14 cellular contexts compared by ENCODE assay signal in the genomic region with DNA sequence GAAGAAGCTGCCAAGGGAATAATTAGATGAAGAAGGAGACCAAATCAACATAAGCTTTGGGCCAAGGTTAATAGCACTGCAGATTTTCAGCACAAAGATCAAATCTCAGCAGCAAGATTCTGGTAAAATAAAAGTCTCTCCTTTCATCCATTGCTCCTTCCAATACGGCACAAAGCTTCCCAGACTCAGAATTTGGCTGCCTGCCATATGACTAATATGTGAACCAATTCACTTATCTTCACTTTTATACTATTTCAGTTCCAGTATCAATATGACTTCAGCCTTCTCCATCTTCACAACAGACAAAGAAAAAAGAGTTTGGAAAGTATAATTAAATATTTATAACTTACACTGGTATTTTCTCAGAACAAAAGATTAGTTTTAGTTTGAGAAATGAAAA.
A peak's percentile ranks its signal among the peaks of the same experiment; 100 is the strongest.
DNase-seq lines count a peak whose midpoint lies in the region; ATAC-seq, FAIRE-seq and TF ChIP-seq lines count a peak whose summit lies in the region.
"Had no signal": no experiment of that assay in that cellular context is flagged by ENCODE, and none has a peak within 500 bp of the region (broad histone marks: within the 10 kb centered on the region; RNA-seq: fewer than 3 reads in every experiment).

No MANE protein-coding gene starts in this region.

- H3K4me1 Mint-ChIP-seq in endodermal cell = no peaks in the 10 kb centered on the region

- no peak overlapping the region for H2AFZ ChIP-seq in HCT116 (ENCODE audit: low read depth, low read length, poor library complexity, severe bottlenecking)

- H3K36me3 Mint-ChIP-seq in endodermal cell (ENCODE audit: low read depth) = no peaks in the 10 kb centered on the region

- FAIRE-seq in RCC 7860 (lab: Jason Lieb, UNC) = peak; percentile 30

- H3K4me1 ChIP-seq in HCT116 (ENCODE audit: control insufficient read depth in 1 of 2, insufficient read depth in 2 of 2, low read length in 2 of 2) = no peaks in the 10 kb centered on the region
- H3K4me1 ChIP-seq in testis = no peaks in the 10 kb centered on the region
- no peaks in the 10 kb centered on the region for H3K4me1 ChIP-seq in endodermal cell (ENCODE audit: control insufficient read depth, insufficient read depth, low read length)

- ATAC-seq in HCT116 = no peak
- ATAC-seq in HG02840 (IDR thresholded peaks at IDR 0.05; ENCODE audit: low FRiP score, unreplicated experiment) = no peak
- no peak for ATAC-seq in GM18873 (IDR thresholded peaks at IDR 0.05; ENCODE audit: low FRiP score, unreplicated experiment)
- ATAC-seq: activated CD4-positive, CD25-positive, alpha-beta regulatory T cell treated with anti-CD3 and anti-CD28 coated beads, Interleukin-2, amount 50 U/mL, for 24 hours; right cardiac atrium had no signal

- intact Hi-C loops in HCT116 (cut with micrococcal nuclease) (no loop called here), testis (cut with DNase I; ENCODE audit: low total_unique reads) (no loop called here)

- WGBS in testis, 2 donors = 10 to 19% methylated on average over 1 of the region's 1 CpG
- 11 to 43% methylated on average over 1 of the region's 1 CpG for WGBS in endodermal cell (ENCODE audit: insufficient coverage in 1 of 2, insufficient read length in 1 of 2), 2 experiments

- H3K4me3 ChIP-seq in HCT116 (replicated peaks in 1 of 2; ENCODE audit: low read depth in 1 of 2, low read length in 2 of 2) (no peak overlapping the region), fibroblast of mammary gland (ENCODE audit: control insufficient read depth, low read depth, low read length) (no peak overlapping the region), testis (no peak overlapping the region), endodermal cell (ENCODE audit: low read length) (no peak overlapping the region)

- H3K9me3 ChIP-seq in HCT116 (ENCODE audit: control insufficient read depth in 1 of 2, insufficient read depth in 1 of 2, low read depth in 1 of 2, low read length in 2 of 2) (peaks cover 0 to 7% of the 10 kb centered on the region in 2 experiments; a peak in 2 of 4 replicates), testis (no peaks in the 10 kb centered on the region), endodermal cell (ENCODE audit: control insufficient read depth, low read length) (peaks cover 20% of the 10 kb centered on the region)

- no peak overlapping the region for H3K27ac Mint-ChIP-seq in endodermal cell

- H3K4me3 Mint-ChIP-seq in endodermal cell = no peak overlapping the region

- H3K27ac ChIP-seq in HCT116 (ENCODE audit: low read depth, low read length) (no peak overlapping the region), testis (no peak overlapping the region), endodermal cell (ENCODE audit: low read depth, low read length) (no peak overlapping the region)
- H3K27ac ChIP-seq: HL-60 had no signal

- TF ChIP-seq POLR2A in HCT116 (IDR thresholded peaks at IDR 0.05; ENCODE audit: borderline replicate concordance, extremely low read depth, insufficient read depth, insufficient read length) = no peak
- no peak for TF ChIP-seq POLR2A in testis (IDR thresholded peaks at IDR 0.05)

- H4K20me1 ChIP-seq in HCT116 (ENCODE audit: insufficient read depth) = no peaks in the 10 kb centered on the region

- H3K27me3 ChIP-seq in HCT116 (ENCODE audit: insufficient read depth, low read length) (no peaks in the 10 kb centered on the region), testis (no peaks in the 10 kb centered on the region), endodermal cell (ENCODE audit: control insufficient read depth, insufficient read depth, low read length, poor library complexity, severe bottlenecking) (no peaks in the 10 kb centered on the region)

- no peaks in the 10 kb centered on the region for H3K9me2 ChIP-seq in HCT116 (ENCODE audit: insufficient read depth)

- no peak overlapping the region for H3K9ac ChIP-seq in HCT116 (ENCODE audit: low read length)
- no peak overlapping the region for H3K9ac ChIP-seq in endodermal cell (ENCODE audit: extremely low read depth, low read length, poor library complexity, severe bottlenecking)

- TF ChIP-seq CTCF in HCT116 (IDR thresholded peaks at IDR 0.05 in 2 of 3, conservative IDR thresholded peaks at IDR 0.05 in 1 of 3; ENCODE audit: borderline replicate concordance in 1 of 3, insufficient read depth in 1 of 3, low read depth in 2 of 3, low read length in 2 of 3) = no peak
- TF ChIP-seq CTCF in fibroblast of mammary gland (conservative IDR thresholded peaks at IDR 0.05; ENCODE audit: control insufficient read depth, insufficient read depth, low read depth, low read length) = no peak
- TF ChIP-seq CTCF in testis (IDR thresholded peaks at IDR 0.05) = no peak
- no peak for TF ChIP-seq CTCF in endodermal cell (conservative IDR thresholded peaks at IDR 0.05)

- H3K36me3 ChIP-seq in HCT116 (ENCODE audit: control insufficient read depth in 1 of 2, insufficient read depth in 2 of 2, low read length in 2 of 2) = no peaks in the 10 kb centered on the region
- H3K36me3 ChIP-seq in testis (ENCODE audit: low read depth, missing control alignments) = no peaks in the 10 kb centered on the region
- H3K36me3 ChIP-seq in endodermal cell (ENCODE audit: control insufficient read depth, insufficient read depth, low read length) = no peaks in the 10 kb centered on the region

- H3K4me2 ChIP-seq in HCT116 (ENCODE audit: low read length) = no peak overlapping the region

- H3K27me3 Mint-ChIP-seq in endodermal cell (ENCODE audit: insufficient read depth) = no peaks in the 10 kb centered on the region

- POLR2A ChIA-PET in HCT116 (lab: Charles Lee) = no interaction called here

- TF ChIP-seq RAD21 in HCT116 (IDR thresholded peaks at IDR 0.05; ENCODE audit: low read depth) = no peak

- H3K9me3 Mint-ChIP-seq in endodermal cell = peaks cover 32% of the 10 kb centered on the region

- BruUV-seq in HCT116 (replicated peaks; lab: Mats Ljungman, UMichigan) = no TSS peak

- DNase-seq in HCT116 (ENCODE audit: low read depth, low spot score) (peak; percentile 1), RCC 7860 (ENCODE audit: low spot score) (peak; percentile 7), fibroblast of mammary gland (ENCODE audit: low read depth) (peak; percentile 5), testis (peak; percentile 19), endodermal cell (no peak)
- DNase-seq: activated T-cell treated with anti-CD3 and anti-CD28 coated beads, Interleukin-2, amount 50 U/mL, for 48 hours; islet precursor cell; NCI-H1048; NCI-H82; right cardiac atrium had no signal

- CTCF ChIA-PET in HCT116 (lab: Charles Lee) = no interaction called here

- RAD21 ChIA-PET in HCT116 (lab: Charles Lee; ENCODE audit: low non-redundant PET in 1 of 2, low total read pairs in 2 of 2, uncharacterized antibody in 2 of 2, unreplicated experiment in 2 of 2) = no interaction called here

- no peaks in the 10 kb centered on the region for H3K79me2 ChIP-seq in HCT116 (ENCODE audit: insufficient read depth, low read length)

TF ChIP-seq in HCT116, 20 proteins besides CTCF, POLR2A, EP300 and RAD21:
- TF ChIP-seq YY1 (IDR thresholded peaks at IDR 0.05; ENCODE audit: extremely low read depth, insufficient replicate concordance, low read depth, low read length) = no peak
- TF ChIP-seq ELF1 (IDR thresholded peaks at IDR 0.05; ENCODE audit: borderline replicate concordance, low read depth) = no peak
